In the genomic region with DNA sequence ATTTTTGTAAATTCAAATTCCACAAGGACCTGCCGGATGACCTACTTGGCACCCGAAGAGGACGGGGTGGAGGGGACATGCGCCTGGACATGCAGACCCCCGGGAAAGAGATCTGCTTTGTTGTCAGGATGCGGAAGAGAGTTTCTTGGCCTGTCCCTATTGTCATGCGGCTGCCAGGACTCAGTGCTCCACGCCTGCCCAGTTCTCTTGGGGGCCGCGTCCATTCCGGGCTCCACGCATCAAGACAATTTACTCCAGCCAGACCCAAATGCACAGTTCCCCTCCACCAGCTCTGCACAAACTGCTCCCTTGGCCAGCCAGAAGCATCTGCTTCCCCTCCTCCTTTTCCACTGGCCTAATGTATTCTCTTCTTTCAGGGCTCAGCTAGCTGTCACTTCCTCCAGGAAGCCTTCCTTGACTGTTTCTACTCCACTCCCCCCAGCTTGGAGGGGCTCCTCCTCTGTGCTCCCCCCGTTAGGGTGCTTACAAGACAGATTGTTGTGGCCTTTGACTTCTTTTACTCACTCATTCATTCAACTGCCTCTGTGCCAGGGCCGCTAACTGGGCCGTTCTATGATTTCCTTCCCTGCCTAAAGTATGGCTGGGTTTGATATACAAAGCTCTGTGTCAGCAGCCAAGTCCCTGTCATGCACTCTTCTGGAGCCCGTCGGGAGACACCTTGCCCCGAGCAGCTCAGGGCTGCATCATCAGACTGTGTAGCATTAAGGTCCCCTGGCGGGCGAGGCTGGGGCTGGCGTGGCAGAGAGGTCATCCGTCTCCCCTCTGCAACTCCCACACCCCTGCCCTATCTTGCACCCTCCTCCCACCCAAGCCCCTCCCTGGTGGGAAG, we compare ENCODE assay signal across 1 cellular context.
TF ChIP-seq lines count a peak whose summit lies in the region.

No MANE protein-coding gene starts in this region.

TF ChIP-seq in K562, 482 proteins besides CTCF, POLR2A, EP300 and RAD21 (continued from another document):
- TF ChIP-seq, protein P1, sequence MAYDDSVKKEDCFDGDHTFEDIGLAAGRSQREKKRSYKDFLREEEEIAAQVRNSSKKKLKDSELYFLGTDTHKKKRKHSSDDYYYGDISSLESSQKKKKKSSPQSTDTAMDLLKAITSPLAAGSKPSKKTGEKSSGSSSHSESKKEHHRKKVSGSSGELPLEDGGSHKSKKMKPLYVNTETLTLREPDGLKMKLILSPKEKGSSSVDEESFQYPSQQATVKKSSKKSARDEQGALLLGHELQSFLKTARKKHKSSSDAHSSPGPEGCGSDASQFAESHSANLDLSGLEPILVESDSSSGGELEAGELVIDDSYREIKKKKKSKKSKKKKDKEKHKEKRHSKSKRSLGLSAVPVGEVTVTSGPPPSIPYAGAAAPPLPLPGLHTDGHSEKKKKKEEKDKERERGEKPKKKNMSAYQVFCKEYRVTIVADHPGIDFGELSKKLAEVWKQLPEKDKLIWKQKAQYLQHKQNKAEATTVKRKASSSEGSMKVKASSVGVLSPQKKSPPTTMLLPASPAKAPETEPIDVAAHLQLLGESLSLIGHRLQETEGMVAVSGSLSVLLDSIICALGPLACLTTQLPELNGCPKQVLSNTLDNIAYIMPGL (CRISPR knock-in tag; IDR thresholded peaks at IDR 0.05), result peak; percentile 47
- TF ChIP-seq, protein P2, sequence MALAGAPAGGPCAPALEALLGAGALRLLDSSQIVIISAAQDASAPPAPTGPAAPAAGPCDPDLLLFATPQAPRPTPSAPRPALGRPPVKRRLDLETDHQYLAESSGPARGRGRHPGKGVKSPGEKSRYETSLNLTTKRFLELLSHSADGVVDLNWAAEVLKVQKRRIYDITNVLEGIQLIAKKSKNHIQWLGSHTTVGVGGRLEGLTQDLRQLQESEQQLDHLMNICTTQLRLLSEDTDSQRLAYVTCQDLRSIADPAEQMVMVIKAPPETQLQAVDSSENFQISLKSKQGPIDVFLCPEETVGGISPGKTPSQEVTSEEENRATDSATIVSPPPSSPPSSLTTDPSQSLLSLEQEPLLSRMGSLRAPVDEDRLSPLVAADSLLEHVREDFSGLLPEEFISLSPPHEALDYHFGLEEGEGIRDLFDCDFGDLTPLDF (CRISPR knock-in tag; IDR thresholded peaks at IDR 0.05), result peak; percentile 18; the same call in 1 of the 2 replicates
- TF ChIP-seq CBX2 (IDR thresholded peaks at IDR 0.05; ENCODE audit: insufficient read depth, low read length, poor library complexity, severe bottlenecking), result no peak
- TF ChIP-seq, protein P3, sequence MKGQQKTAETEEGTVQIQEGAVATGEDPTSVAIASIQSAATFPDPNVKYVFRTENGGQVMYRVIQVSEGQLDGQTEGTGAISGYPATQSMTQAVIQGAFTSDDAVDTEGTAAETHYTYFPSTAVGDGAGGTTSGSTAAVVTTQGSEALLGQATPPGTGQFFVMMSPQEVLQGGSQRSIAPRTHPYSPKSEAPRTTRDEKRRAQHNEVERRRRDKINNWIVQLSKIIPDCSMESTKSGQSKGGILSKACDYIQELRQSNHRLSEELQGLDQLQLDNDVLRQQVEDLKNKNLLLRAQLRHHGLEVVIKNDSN (CRISPR knock-in tag; IDR thresholded peaks at IDR 0.05), result no peak
